8 cellular contexts compared by ENCODE assay signal in genomic region chr19:35693835-35694599, GRCh38. TPM values are rescaled to one million over a fixed set of nuclear protein-coding genes. Genes with fewer than 3 reads are reported as not detected.
A peak's percentile ranks its signal among the peaks of the same experiment; 100 is the strongest.
DNase-seq lines count a peak whose midpoint lies in the region; ATAC-seq and TF ChIP-seq lines count a peak whose summit lies in the region.

No MANE protein-coding gene starts in this region.

- H3K79me2 ChIP-seq in KMS-11 (ENCODE audit: insufficient read depth, low read depth), result no peaks in the 10 kb centered on the region

- H3K4me3 Mint-ChIP-seq in nephron, result no peak overlapping the region

- peak; percentile 72 for ATAC-seq in GM21619 (IDR thresholded peaks at IDR 0.05; ENCODE audit: unreplicated experiment)
- ATAC-seq in stimulated activated naive CD8-positive, alpha-beta T cell treated with anti-CD3 and anti-CD28 coated beads, Interleukin-15, Interleukin-2, amounts not matched to agents 100 U/mL and 50 U/mL, for 24 hours, result peak; percentile 99

- TF ChIP-seq CTCF in KMS-11 (conservative IDR thresholded peaks at IDR 0.05; ENCODE audit: low read depth, low read length) (peak; percentile 90), esophagus muscularis mucosa (IDR thresholded peaks at IDR 0.05) (peak; percentile 94 to 99 (median 99)), nephron (IDR thresholded peaks at IDR 0.05; ENCODE audit: unreplicated experiment in 3 of 3) (peak; percentile 96 to 97 (median 96))

- H3K9me3 Mint-ChIP-seq in nephron, result no peaks in the 10 kb centered on the region

- no peaks in the 10 kb centered on the region for H3K36me3 ChIP-seq in KMS-11 (ENCODE audit: insufficient read depth)
- no peaks in the 10 kb centered on the region for H3K36me3 ChIP-seq in esophagus muscularis mucosa

- peak; percentile 94 for DNase-seq in DMS 273 (lab: John Stamatoyannopoulos, UW; ENCODE audit: unreplicated experiment)
- peak; percentile 96 for DNase-seq in OCI-M1 (lab: John Stamatoyannopoulos, UW)
- peak; percentile 94 for DNase-seq in activated CD8-positive, alpha-beta memory T cell treated with anti-CD3 and anti-CD28 coated beads, Interleukin-2, amount 50 U/mL, for 48 hours
- peak; percentile 95 for DNase-seq in esophagus muscularis mucosa (ENCODE audit: extremely low spot score)
- peak; percentile 92 for DNase-seq in stimulated activated naive CD8-positive, alpha-beta T cell treated with anti-CD3 and anti-CD28 coated beads, Interleukin-15, Interleukin-2, amounts not matched to agents 100 U/mL and 50 U/mL, for 24 hours

- H4K20me1 ChIP-seq in KMS-11 (ENCODE audit: insufficient read depth), result no peaks in the 10 kb centered on the region

- H3K27me3 ChIP-seq in KMS-11 (ENCODE audit: insufficient read depth, low read depth), result peaks cover 11% of the 10 kb centered on the region; the same call in 1 of the 2 replicates
- peaks cover 0 to 3% (median 0%) of the 10 kb centered on the region in 4 donors for H3K27me3 ChIP-seq in esophagus muscularis mucosa

- H3K27me3 Mint-ChIP-seq in nephron (ENCODE audit: low read depth), result no peaks in the 10 kb centered on the region

- peaks cover 5% of the 10 kb centered on the region for H3K4me1 ChIP-seq in KMS-11 (ENCODE audit: low read depth, poor library complexity, severe bottlenecking)
- H3K4me1 ChIP-seq in esophagus muscularis mucosa, result no peaks in the 10 kb centered on the region

- no peak overlapping the region for H3K4me2 ChIP-seq in KMS-11

- no peak overlapping the region for H3K27ac ChIP-seq in KMS-11
- H3K27ac ChIP-seq in esophagus muscularis mucosa (replicated peaks in 1 of 4), result no peak overlapping the region

- H3K9me3 ChIP-seq in esophagus muscularis mucosa, result no peaks in the 10 kb centered on the region

- no peak overlapping the region for H3K4me3 ChIP-seq in KMS-11 (IDR thresholded peaks at IDR 0.05; ENCODE audit: insufficient read depth, low read depth, low read length)
- H3K4me3 ChIP-seq in esophagus muscularis mucosa, result no peak overlapping the region

- no peak overlapping the region for H3K9ac ChIP-seq in KMS-11

- 28% methylated on average over 8 of the region's 8 CpGs for WGBS in esophagus muscularis mucosa

- no peak for TF ChIP-seq POLR2A in esophagus muscularis mucosa (IDR thresholded peaks at IDR 0.05; ENCODE audit: low read depth)

- no peak overlapping the region for H2AFZ ChIP-seq in KMS-11 (ENCODE audit: low read depth)

- no peaks in the 10 kb centered on the region for H3K36me3 Mint-ChIP-seq in nephron (ENCODE audit: low read depth)

- H3K4me1 Mint-ChIP-seq in nephron, result no peaks in the 10 kb centered on the region

- no peak for TF ChIP-seq EP300 in esophagus muscularis mucosa (IDR thresholded peaks at IDR 0.05)

- H3K27ac Mint-ChIP-seq in nephron, result no peak overlapping the region

- intact Hi-C loops in esophagus muscularis mucosa (cut with DNase I), result loop anchor here (5.0 kb wide), 2 partner anchors 128 to 238 kb away; no protein-coding TSS in a partner anchor

RNA-seq across cellular contexts. Expression of gene ZBTB32, which starts 10.3 kb away (rescaled TPM):
- total RNA-seq in esophagus muscularis mucosa, result not detected

RNA-seq across cellular contexts. Expression of gene KMT2B, which starts 23.8 kb away (rescaled TPM):
- 10 to 100 TPM; 22.0 to 30.6 (median 24.2) TPM for total RNA-seq in esophagus muscularis mucosa

RNA-seq across cellular contexts. Expression of gene UPK1A, which starts 27.7 kb away (rescaled TPM):
- total RNA-seq in esophagus muscularis mucosa, result not detected

RNA-seq across cellular contexts. Expression of gene COX6B1, which starts 45.9 kb away (rescaled TPM):
- 100 to 1,000 TPM; 205 to 508 (median 313) TPM for total RNA-seq in esophagus muscularis mucosa

RNA-seq across cellular contexts. Expression of gene IGFLR1, which starts 48.2 kb away (rescaled TPM):
- total RNA-seq in esophagus muscularis mucosa, result 1 to 10 TPM; 1.7 to 8.1 (median 5.9) TPM
